20 cellular contexts compared by ENCODE assay signal in genomic region chr5:168867271-168867670, GRCh38.
DNase-seq lines count a peak whose midpoint lies in the region; FAIRE-seq and TF ChIP-seq lines count a peak whose summit lies in the region.
"Had no signal": no experiment of that assay in that cellular context is flagged by ENCODE, and none has a peak within 500 bp of the region (broad histone marks: within the 10 kb centered on the region; RNA-seq: fewer than 3 reads in every experiment).

No MANE protein-coding gene starts in this region.

- peak overlapping the region; percentile 4 for H3K27ac Mint-ChIP-seq in neural progenitor cell
- H3K27ac Mint-ChIP-seq: CD4-positive, alpha-beta memory T cell; HFFc6 had no signal

- peaks cover 14% of the 10 kb centered on the region for H3K4me1 ChIP-seq in neural progenitor cell
- H3K4me1 ChIP-seq in Karpas-422 (ENCODE audit: low read length) = no peaks in the 10 kb centered on the region
- H3K4me1 ChIP-seq: BE2C had no signal

- no peaks in the 10 kb centered on the region for H3K9me2 ChIP-seq in Karpas-422 (replicated peaks; ENCODE audit: insufficient read depth, low read length)

- H3K4me2 ChIP-seq in neural progenitor cell = no peak overlapping the region
- H3K4me2 ChIP-seq in Karpas-422 (ENCODE audit: low read depth, low read length, poor library complexity, severe bottlenecking) = no peak overlapping the region

- no peak overlapping the region for H2AFZ ChIP-seq in neural progenitor cell (replicated peaks)
- H2AFZ ChIP-seq in Karpas-422 (ENCODE audit: low read length) = no peak overlapping the region

- no peak for FAIRE-seq in RCC 7860 (lab: Jason Lieb, UNC)
- FAIRE-seq: GM12892, GM19239, H1 had no signal

- no peak overlapping the region for H3K9ac ChIP-seq in neural progenitor cell
- no peak overlapping the region for H3K9ac ChIP-seq in Karpas-422 (ENCODE audit: low read length)

- in situ Hi-C loops in ACHN (cut with HindIII; ENCODE audit: low pct_ligation_motif_present, low pct_unique_long_range_greater_than_20kb, low sequenced_read_pairs) = no loop called here

- H3K36me3 Mint-ChIP-seq in neural progenitor cell = no peaks in the 10 kb centered on the region
- H3K36me3 Mint-ChIP-seq: CD4-positive, alpha-beta memory T cell had no signal

- H3F3A ChIP-seq in neural progenitor cell (ENCODE audit: low read depth) = peaks cover 13% of the 10 kb centered on the region

- TF ChIP-seq CTCF in neural progenitor cell (IDR thresholded peaks at IDR 0.05) = no peak

- DNase-seq in ACHN = peak; percentile 39
- peak; percentile 44 for DNase-seq in RCC 7860 (ENCODE audit: low spot score)
- peak; percentile 17 for DNase-seq in glomerular visceral epithelial cell (ENCODE audit: extremely low spot score)
- no peak for DNase-seq in neural progenitor cell (ENCODE audit: low spot score)
- no peak for DNase-seq in AML-193 (lab: John Stamatoyannopoulos, UW)
- no peak for DNase-seq in Karpas-422
- no peak for DNase-seq in retina
- DNase-seq: 8988T; BE2C; CD4-positive, alpha-beta memory T cell; COR-L47; DND-41; GDM1; HCEC 1CT; HFFc6 had no signal

- H3K27me3 ChIP-seq in neural progenitor cell (no peaks in the 10 kb centered on the region), Karpas-422 (ENCODE audit: low read length) (no peaks in the 10 kb centered on the region)
- H3K27me3 ChIP-seq: BE2C had no signal

- H3K36me3 ChIP-seq in neural progenitor cell (no peaks in the 10 kb centered on the region), Karpas-422 (ENCODE audit: insufficient read depth, low read length) (no peaks in the 10 kb centered on the region)
- H3K36me3 ChIP-seq: BE2C had no signal

- H3K9me3 ChIP-seq in neural progenitor cell (ENCODE audit: low read depth) = no peaks in the 10 kb centered on the region
- H3K9me3 ChIP-seq in Karpas-422 (ENCODE audit: low read length) = no peaks in the 10 kb centered on the region
- H3K9me3 ChIP-seq: BE2C had no signal

- H3K4me3 ChIP-seq in neural progenitor cell (no peak overlapping the region), Karpas-422 (ENCODE audit: low read length) (no peak overlapping the region)

- H3K79me2 ChIP-seq in neural progenitor cell (ENCODE audit: low read depth) (no peaks in the 10 kb centered on the region), Karpas-422 (ENCODE audit: low read length) (no peaks in the 10 kb centered on the region)

- H3K27me3 Mint-ChIP-seq in neural progenitor cell (ENCODE audit: insufficient read depth, low read depth) = peaks cover 2% of the 10 kb centered on the region
- H3K27me3 Mint-ChIP-seq: CD4-positive, alpha-beta memory T cell had no signal

- H3K4me3 Mint-ChIP-seq in neural progenitor cell = no peak overlapping the region
- H3K4me3 Mint-ChIP-seq: CD4-positive, alpha-beta memory T cell; HFFc6 had no signal

- peaks cover 41% of the 10 kb centered on the region for H3K4me1 Mint-ChIP-seq in neural progenitor cell
- H3K4me1 Mint-ChIP-seq: CD4-positive, alpha-beta memory T cell had no signal

- H4K20me1 ChIP-seq in neural progenitor cell (ENCODE audit: low read depth) (no peaks in the 10 kb centered on the region), Karpas-422 (ENCODE audit: insufficient read depth, low read depth, low read length) (no peaks in the 10 kb centered on the region)

- no peaks in the 10 kb centered on the region for H3K9me3 Mint-ChIP-seq in neural progenitor cell
- H3K9me3 Mint-ChIP-seq: HFFc6 had no signal

- H3K27ac ChIP-seq in neural progenitor cell (no peak overlapping the region), Karpas-422 (ENCODE audit: low read length) (no peak overlapping the region)
- H3K27ac ChIP-seq: C4-2B, HL-60 had no signal

Comparison
In these comparisons a context has a peak if more than half of its experiments do, and no peak if none do; other contexts are left out.
1. DNase-seq: peak in ACHN (single experiment), RCC 7860 (single experiment) and glomerular visceral epithelial cell (single experiment); none in neural progenitor cell (single experiment), AML-193 (0 of 2), Karpas-422 (single experiment) and retina (single experiment).